16 cellular contexts compared by ENCODE assay signal in genomic region chr18:57951110-57951796, GRCh38.
A peak's percentile ranks its signal among the peaks of the same experiment; 100 is the strongest.
DNase-seq lines count a peak whose midpoint lies in the region; ATAC-seq, FAIRE-seq and TF ChIP-seq lines count a peak whose summit lies in the region.
"Had no signal": no experiment of that assay in that cellular context is flagged by ENCODE, and none has a peak within 500 bp of the region (broad histone marks: within the 10 kb centered on the region; RNA-seq: fewer than 3 reads in every experiment).

No MANE protein-coding gene starts in this region.

- H3K4me3 ChIP-seq in OCI-LY7 (ENCODE audit: low read depth, low read length, poor library complexity, severe bottlenecking), result no peak overlapping the region
- no peak overlapping the region for H3K4me3 ChIP-seq in CD8-positive, alpha-beta memory T cell (ENCODE audit: low read length)
- H3K4me3 ChIP-seq in smooth muscle cell, result no peak overlapping the region
- H3K4me3 ChIP-seq: body of pancreas had no signal

- H3K27ac ChIP-seq in OCI-LY7 (ENCODE audit: low read depth, low read length, poor library complexity, severe bottlenecking), result no peak overlapping the region
- H3K27ac ChIP-seq in CD8-positive, alpha-beta memory T cell (ENCODE audit: low read depth, low read length), result no peak overlapping the region
- no peak overlapping the region for H3K27ac ChIP-seq in smooth muscle cell (ENCODE audit: low read depth)
- H3K27ac ChIP-seq: body of pancreas, WERI-Rb-1 had no signal

- H3K4me1 ChIP-seq in OCI-LY7 (ENCODE audit: insufficient read depth, low read length, poor library complexity, severe bottlenecking), result no peaks in the 10 kb centered on the region
- no peaks in the 10 kb centered on the region for H3K4me1 ChIP-seq in CD8-positive, alpha-beta memory T cell (ENCODE audit: insufficient read depth, low read length)
- no peaks in the 10 kb centered on the region for H3K4me1 ChIP-seq in smooth muscle cell (ENCODE audit: low read depth)

- H3K9ac ChIP-seq in smooth muscle cell (ENCODE audit: low read depth), result no peak overlapping the region

- no peaks in the 10 kb centered on the region for H3K36me3 Mint-ChIP-seq in osteocyte (ENCODE audit: unreplicated experiment)
- H3K36me3 Mint-ChIP-seq in CD8-positive, alpha-beta memory T cell, result no peaks in the 10 kb centered on the region
- no peaks in the 10 kb centered on the region for H3K36me3 Mint-ChIP-seq in activated T-cell treated with anti-CD3 and anti-CD28 coated beads, Interleukin-2, amount 50 U/mL, for 24 hours (ENCODE audit: low read depth)
- H3K36me3 Mint-ChIP-seq: type B pancreatic cell had no signal

- H3K27me3 Mint-ChIP-seq in osteocyte (ENCODE audit: unreplicated experiment), result peaks cover 27% of the 10 kb centered on the region
- H3K27me3 Mint-ChIP-seq in CD8-positive, alpha-beta memory T cell, result no peaks in the 10 kb centered on the region
- no peaks in the 10 kb centered on the region for H3K27me3 Mint-ChIP-seq in activated T-cell treated with anti-CD3 and anti-CD28 coated beads, Interleukin-2, amount 50 U/mL, for 24 hours
- H3K27me3 Mint-ChIP-seq: CD4-positive, alpha-beta T cell had no signal

- CTCF ChIA-PET in OCI-LY7 (lab: Charles Lee; ENCODE audit: unreplicated experiment), result no interaction called here
- CTCF ChIA-PET in CD8-positive, alpha-beta memory T cell (lab: Charles Lee), result no interaction called here

- no peak overlapping the region for H2AFZ ChIP-seq in OCI-LY7 (ENCODE audit: low read length)
- no peak overlapping the region for H2AFZ ChIP-seq in smooth muscle cell (ENCODE audit: low read depth)

- POLR2A ChIA-PET in OCI-LY7 (lab: Charles Lee), result interaction anchor here (0.6 kb wide), 1 partner anchor 60 kb away, joined by 3 read pairs; no protein-coding TSS in a partner anchor
- POLR2A ChIA-PET in CD8-positive, alpha-beta memory T cell (lab: Charles Lee), result no interaction called here

- no peak overlapping the region for H3K4me3 Mint-ChIP-seq in osteocyte (ENCODE audit: unreplicated experiment)
- no peak overlapping the region for H3K4me3 Mint-ChIP-seq in CD8-positive, alpha-beta memory T cell
- H3K4me3 Mint-ChIP-seq in activated T-cell treated with anti-CD3 and anti-CD28 coated beads, Interleukin-2, amount 50 U/mL, for 24 hours, result no peak overlapping the region
- H3K4me3 Mint-ChIP-seq: activated naive CD4-positive, alpha-beta T cell treated with anti-CD3 and anti-CD28 coated beads for 36 hours; CD4-positive, alpha-beta T cell; neural crest cell; type B pancreatic cell had no signal

- no peaks in the 10 kb centered on the region for H3K9me3 Mint-ChIP-seq in osteocyte (ENCODE audit: unreplicated experiment)
- no peaks in the 10 kb centered on the region for H3K9me3 Mint-ChIP-seq in CD8-positive, alpha-beta memory T cell
- no peaks in the 10 kb centered on the region for H3K9me3 Mint-ChIP-seq in activated T-cell treated with anti-CD3 and anti-CD28 coated beads, Interleukin-2, amount 50 U/mL, for 24 hours
- H3K9me3 Mint-ChIP-seq: activated naive CD4-positive, alpha-beta T cell treated with anti-CD3 and anti-CD28 coated beads for 36 hours; CD4-positive, alpha-beta T cell; neural crest cell; type B pancreatic cell had no signal

- intact Hi-C loops in OCI-LY7 (cut with micrococcal nuclease; ENCODE audit: unreplicated experiment), result no loop called here

- H3K27ac Mint-ChIP-seq in osteocyte (ENCODE audit: unreplicated experiment), result no peak overlapping the region
- no peak overlapping the region for H3K27ac Mint-ChIP-seq in CD8-positive, alpha-beta memory T cell
- H3K27ac Mint-ChIP-seq in activated T-cell treated with anti-CD3 and anti-CD28 coated beads, Interleukin-2, amount 50 U/mL, for 24 hours, result no peak overlapping the region
- H3K27ac Mint-ChIP-seq: activated naive CD4-positive, alpha-beta T cell treated with anti-CD3 and anti-CD28 coated beads for 36 hours; CD4-positive, alpha-beta T cell; type B pancreatic cell had no signal

- H3K36me3 ChIP-seq in OCI-LY7 (ENCODE audit: insufficient read depth, low read length), result no peaks in the 10 kb centered on the region
- no peaks in the 10 kb centered on the region for H3K36me3 ChIP-seq in CD8-positive, alpha-beta memory T cell (ENCODE audit: insufficient read depth, low read length)
- no peaks in the 10 kb centered on the region for H3K36me3 ChIP-seq in smooth muscle cell (ENCODE audit: low read depth)
- H3K36me3 ChIP-seq: WERI-Rb-1 had no signal

- no peaks in the 10 kb centered on the region for H4K20me1 ChIP-seq in OCI-LY7 (ENCODE audit: insufficient read depth, low read length)
- H4K20me1 ChIP-seq in smooth muscle cell (ENCODE audit: low read depth), result no peaks in the 10 kb centered on the region

- no peaks in the 10 kb centered on the region for H3K27me3 ChIP-seq in CD8-positive, alpha-beta memory T cell (ENCODE audit: insufficient read depth, low read length, poor library complexity, severe bottlenecking)
- H3K27me3 ChIP-seq in smooth muscle cell (ENCODE audit: low read depth), result peaks cover 17% of the 10 kb centered on the region
- H3K27me3 ChIP-seq: body of pancreas had no signal

- H3K4me2 ChIP-seq in OCI-LY7 (ENCODE audit: low read length) (0 out of 2 replicates have a peak overlapping the region, but pooled peaks have one; percentile 5), smooth muscle cell (no peak overlapping the region)

- WGBS in smooth muscle cell (ENCODE audit: low lambda C conversion rate), result 90% methylated on average over 8 of the region's 8 CpGs

- peak; percentile 60 for ATAC-seq in HG02588 (IDR thresholded peaks at IDR 0.05; ENCODE audit: unreplicated experiment)
- ATAC-seq: body of pancreas had no signal

- no TSS peak for BruUV-seq in OCI-LY7 (replicated peaks; lab: Mats Ljungman, UMichigan)

- no peaks in the 10 kb centered on the region for H3K9me3 ChIP-seq in OCI-LY7 (ENCODE audit: low read length)
- H3K9me3 ChIP-seq in CD8-positive, alpha-beta memory T cell (ENCODE audit: low read length), result no peaks in the 10 kb centered on the region
- no peaks in the 10 kb centered on the region for H3K9me3 ChIP-seq in smooth muscle cell (replicated peaks; ENCODE audit: low read depth)
- H3K9me3 ChIP-seq: body of pancreas had no signal

- H3K4me1 Mint-ChIP-seq in osteocyte (ENCODE audit: unreplicated experiment), result no peaks in the 10 kb centered on the region
- no peaks in the 10 kb centered on the region for H3K4me1 Mint-ChIP-seq in CD8-positive, alpha-beta memory T cell
- no peaks in the 10 kb centered on the region for H3K4me1 Mint-ChIP-seq in activated T-cell treated with anti-CD3 and anti-CD28 coated beads, Interleukin-2, amount 50 U/mL, for 24 hours (ENCODE audit: low read depth)
- H3K4me1 Mint-ChIP-seq: neural crest cell had no signal

- H3F3A ChIP-seq in smooth muscle cell (ENCODE audit: low read depth), result no peaks in the 10 kb centered on the region

- H3K9me2 ChIP-seq in OCI-LY7 (ENCODE audit: insufficient read depth, low read length), result no peaks in the 10 kb centered on the region

- peak; percentile 44 for FAIRE-seq in GM18507 (lab: Jason Lieb, UNC)

- no peak for TF ChIP-seq CTCF in OCI-LY7 (conservative IDR thresholded peaks at IDR 0.05; ENCODE audit: low read length)
- no peak for TF ChIP-seq CTCF in osteocyte (IDR thresholded peaks at IDR 0.05)
- no peak for TF ChIP-seq CTCF in smooth muscle cell (IDR thresholded peaks at IDR 0.05; ENCODE audit: borderline replicate concordance, insufficient read depth, poor library complexity, severe bottlenecking)

- no peaks in the 10 kb centered on the region for H3K79me2 ChIP-seq in OCI-LY7 (ENCODE audit: insufficient read depth, low read depth, low read length)
- H3K79me2 ChIP-seq in smooth muscle cell (ENCODE audit: low read depth), result no peaks in the 10 kb centered on the region

- DNase-seq in GM18507 (ENCODE audit: extremely low spot score, insufficient read length, low read depth) (no peak), OCI-LY7 (ENCODE audit: low spot score) (no peak), osteocyte (ENCODE audit: extremely low spot score, unreplicated experiment) (peak; percentile 30), smooth muscle cell (lab: John Stamatoyannopoulos, UW; ENCODE audit: unreplicated experiment) (no peak), islet precursor cell (no peak)
- no peak for DNase-seq in CD8-positive, alpha-beta memory T cell
- no peak for DNase-seq in activated T-cell treated with anti-CD3 and anti-CD28 coated beads, Interleukin-2, amount 50 U/mL, for 24 hours
- DNase-seq: activated naive CD4-positive, alpha-beta T cell treated with anti-CD3 and anti-CD28 coated beads for 36 hours; body of pancreas; CD4-positive, alpha-beta T cell; NCI-H1048; retina; WERI-Rb-1 had no signal
